Comparison of ENCODE assay signal across 26 cellular contexts in genomic region chr10:16260388-16260787, GRCh38.
"Had no signal": no experiment of that assay in that cellular context is flagged by ENCODE, and none has a peak within 500 bp of the region (broad histone marks: within the 10 kb centered on the region; RNA-seq: fewer than 3 reads in every experiment).

No MANE protein-coding gene starts in this region.

- H3K79me2 ChIP-seq: parathyroid adenoma had no signal

- H3K4me3 ChIP-seq: neural progenitor cell, ovary, psoas muscle, skin epidermis, smooth muscle cell, spleen, suprapubic skin, testis, tibial artery, transverse colon, upper lobe of right lung, uterus had no signal

- DNase-seq: natural killer cell; occipital lobe; ovary; psoas muscle; right cardiac atrium; spleen; stimulated activated CD4-positive, alpha-beta T cell treated with anti-CD3 and anti-CD28 coated beads, Interleukin-12 subunit alpha, Interleukin-12 subunit beta, amount 100 ng/mL, for 4 hours; stimulated activated CD4-positive, alpha-beta T cell treated with anti-CD3 and anti-CD28 coated beads, Interleukin-1b, Interleukin-23, amount 100 ng/mL, for 48 hours; stimulated activated CD4-positive, alpha-beta T cell treated with anti-CD3 and anti-CD28 coated beads, Interleukin-4, amount 100 ng/mL, for 1 hour; stimulated activated CD4-positive, alpha-beta T cell treated with anti-CD3 and anti-CD28 coated beads, Interleukin-4, amount 100 ng/mL, for 4 hours; stimulated activated CD8-positive, alpha-beta memory T cell treated with anti-CD3 and anti-CD28 coated beads, Interleukin-4, amount 100 ng/mL, for 48 hours; stimulated activated naive CD4-positive, alpha-beta T cell; stimulated activated naive CD8-positive, alpha-beta T cell treated with anti-CD3 and anti-CD28 coated beads, Interleukin-15, amount 100 ng/mL, for 72 hours; stimulated activated naive CD8-positive, alpha-beta T cell treated with anti-CD3 and anti-CD28 coated beads, Interleukin-15, Interleukin-2, amounts not matched to agents 100 U/mL and 50 U/mL, for 24 hours; testis; tibial artery; transverse colon; upper lobe of right lung; uterus had no signal

- H3K4me1 ChIP-seq: neural progenitor cell, parathyroid adenoma, psoas muscle, spleen, suprapubic skin, testis, tibial artery, transverse colon, upper lobe of right lung, uterus had no signal

- H3K27ac ChIP-seq: neural progenitor cell, ovary, parathyroid adenoma, psoas muscle, skin epidermis, spleen, suprapubic skin, testis, tibial artery, transverse colon, upper lobe of right lung, uterus had no signal

- H3K4me2 ChIP-seq: neural progenitor cell, smooth muscle cell had no signal

- H3K9ac ChIP-seq: neural progenitor cell, parathyroid adenoma had no signal

- H3K9me3 ChIP-seq: ovary, psoas muscle, suprapubic skin, testis, tibial artery, transverse colon, upper lobe of right lung, uterus had no signal

- ATAC-seq: natural killer cell; psoas muscle; right cardiac atrium; sciatic nerve; stimulated activated memory B cell treated with anti-CD40 and anti-IgM and Interleukin-4, amounts not matched to agents 10 μg/mL and 1 μg/mL and 100 μg/mL, for 72 hours; stimulated activated naive CD8-positive, alpha-beta T cell treated with anti-CD3 and anti-CD28 coated beads, Interleukin-15, amount 100 ng/mL, for 72 hours; stimulated activated naive CD8-positive, alpha-beta T cell treated with anti-CD3 and anti-CD28 coated beads, Interleukin-15, Interleukin-2, amounts not matched to agents 100 U/mL and 50 U/mL, for 24 hours; upper lobe of right lung had no signal

- H3K36me3 ChIP-seq: neural progenitor cell, ovary, spleen, suprapubic skin, tibial artery, transverse colon, upper lobe of right lung, uterus had no signal

- H3K27me3 ChIP-seq: neural progenitor cell, ovary, spleen, suprapubic skin, testis, tibial artery, transverse colon, upper lobe of right lung, uterus had no signal

- H2AFZ ChIP-seq: neural progenitor cell, parathyroid adenoma had no signal
